19 cellular contexts compared by ENCODE assay signal in genomic region chr4:176845636-176846035, GRCh38. TPM values are rescaled to one million over a fixed set of nuclear protein-coding genes. Genes with fewer than 3 reads are reported as not detected.
DNase-seq lines count a peak whose midpoint lies in the region; ATAC-seq and FAIRE-seq lines count a peak whose summit lies in the region.
"Had no signal": no experiment of that assay in that cellular context is flagged by ENCODE, and none has a peak within 500 bp of the region (broad histone marks: within the 10 kb centered on the region; RNA-seq: fewer than 3 reads in every experiment).

No MANE protein-coding gene starts in this region.

- peak; percentile 80 for FAIRE-seq in endometrium (lab: Jason Lieb, UNC)
- FAIRE-seq: GM12878, GM18507 had no signal

- no peaks in the 10 kb centered on the region for H3K36me3 Mint-ChIP-seq in activated CD4-positive, alpha-beta T cell treated with anti-CD3 and anti-CD28 coated beads for 36 hours (ENCODE audit: low read depth)

- CTCF ChIA-PET in activated CD4-positive, alpha-beta T cell treated with anti-CD3 and anti-CD28 coated beads for 36 hours (lab: Charles Lee): no interaction called here

- peaks cover 2% of the 10 kb centered on the region for H3K9me3 Mint-ChIP-seq in activated CD4-positive, alpha-beta T cell treated with anti-CD3 and anti-CD28 coated beads for 36 hours (ENCODE audit: low read depth)

- POLR2A ChIA-PET in activated CD4-positive, alpha-beta T cell treated with anti-CD3 and anti-CD28 coated beads for 36 hours (lab: Charles Lee): no interaction called here

- H3K4me1 Mint-ChIP-seq in activated CD4-positive, alpha-beta T cell treated with anti-CD3 and anti-CD28 coated beads for 36 hours: no peaks in the 10 kb centered on the region

- no peaks in the 10 kb centered on the region for H3K27me3 Mint-ChIP-seq in activated CD4-positive, alpha-beta T cell treated with anti-CD3 and anti-CD28 coated beads for 36 hours

- ATAC-seq in activated CD4-positive, alpha-beta T cell treated with anti-CD3 and anti-CD28 coated beads for 36 hours: no peak
- ATAC-seq: GM12878, Panc1, SK-N-SH treated with all-trans-retinoic acid at 6 μM for 48 hours had no signal

- H3K27ac Mint-ChIP-seq in activated CD4-positive, alpha-beta T cell treated with anti-CD3 and anti-CD28 coated beads for 36 hours: no peak overlapping the region

- H3K4me3 Mint-ChIP-seq in activated CD4-positive, alpha-beta T cell treated with anti-CD3 and anti-CD28 coated beads for 36 hours: no peak overlapping the region

- intact Hi-C loops in cardiac septum (cut with DNase I): no loop called here
- intact Hi-C loops in activated CD4-positive, alpha-beta T cell treated with anti-CD3 and anti-CD28 coated beads for 36 hours (cut with DNase I, micrococcal nuclease): no loop called here

- peak; percentile 96 for DNase-seq in EH (ENCODE audit: low read depth)
- DNase-seq in HS-5 (ENCODE audit: low read depth): peak; percentile 53
- peak; percentile 9 for DNase-seq in kidney tubule cell (ENCODE audit: low spot score)
- DNase-seq in midbrain (lab: John Stamatoyannopoulos, UW): no peak
- no peak for DNase-seq in cardiac septum (ENCODE audit: low spot score)
- DNase-seq in activated CD4-positive, alpha-beta T cell treated with anti-CD3 and anti-CD28 coated beads for 36 hours: no peak
- no peak for DNase-seq in NCI-H187 (lab: John Stamatoyannopoulos, UW)
- DNase-seq: KBM-7, MM.1S, NCI-H1105 treated with DMSO at 0.1 percent for 48 hours, NCI-H2029, NCI-H510A, NCI-H82, SHP77 had no signal

RNA-seq across cellular contexts. Expression of gene VEGFC, which starts 52.9 kb away (rescaled TPM):
- total RNA-seq in cardiac septum: 15.0 TPM
- not detected for total RNA-seq in activated CD4-positive, alpha-beta T cell treated with anti-CD3 and anti-CD28 coated beads for 36 hours
- total RNA-seq: GM12878 had no signal

Comparison
In these comparisons a context has a peak if more than half of its experiments do, and no peak if none do; other contexts are left out.
1. DNase-seq: peak in EH (single experiment), HS-5 (single experiment) and kidney tubule cell (single experiment); none in midbrain (single experiment), cardiac septum (single experiment), activated CD4-positive, alpha-beta T cell treated with anti-CD3 and anti-CD28 coated beads for 36 hours (single experiment) and NCI-H187 (0 of 2).
2. RNA of gene VEGFC, which starts 52.9 kb away (total RNA-seq): 15.0 TPM in cardiac septum (single experiment); not detected in activated CD4-positive, alpha-beta T cell treated with anti-CD3 and anti-CD28 coated beads for 36 hours; every median in the first group is over 10 times any median in the second.